Comparison of ENCODE assay signal across 21 cellular contexts in the genomic region with DNA sequence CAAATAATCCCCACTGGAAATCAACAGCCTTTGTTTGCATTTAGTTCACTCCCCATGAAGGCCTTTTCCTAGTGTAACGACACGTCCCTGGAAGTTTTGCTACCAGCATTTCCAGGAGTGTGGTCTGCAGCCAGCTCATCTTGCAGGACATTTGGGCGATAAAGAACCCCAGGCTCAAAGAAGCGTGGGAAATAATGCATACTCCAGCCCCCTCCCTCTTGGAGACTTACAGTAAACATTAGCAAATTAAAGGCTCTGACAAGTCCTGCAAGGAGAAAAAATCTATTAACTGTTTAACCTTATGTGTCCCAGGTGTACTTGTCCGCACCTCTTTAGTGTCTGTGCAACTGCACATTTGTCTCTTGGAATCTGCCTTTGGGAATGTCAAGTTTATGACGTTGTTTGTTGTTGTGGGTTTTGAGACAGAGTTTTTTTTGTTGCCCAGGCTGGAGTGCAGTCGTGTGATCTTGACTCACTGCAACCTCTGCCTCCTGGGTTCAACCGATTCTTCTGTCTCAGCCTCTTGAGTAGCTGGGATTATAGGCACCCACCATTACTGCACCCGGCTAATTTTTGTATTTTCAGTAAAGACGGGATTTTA.
A peak's percentile ranks its signal among the peaks of the same experiment; 100 is the strongest.
DNase-seq lines count a peak whose midpoint lies in the region; ATAC-seq, FAIRE-seq and TF ChIP-seq lines count a peak whose summit lies in the region.
"Had no signal": no experiment of that assay in that cellular context is flagged by ENCODE, and none has a peak within 500 bp of the region (broad histone marks: within the 10 kb centered on the region; RNA-seq: fewer than 3 reads in every experiment).

No MANE protein-coding gene starts in this region.

- no peak for ATAC-seq in K562
- ATAC-seq: GM23338 had no signal

- no peaks in the 10 kb centered on the region for H3K9me1 ChIP-seq in K562 (ENCODE audit: control insufficient read depth, insufficient read depth, low read length)

- H3K36me3 ChIP-seq in HEK293 (ENCODE audit: control insufficient read depth in 2 of 2, insufficient read depth in 1 of 2, low read length in 2 of 2), result peaks cover 3 to 77% of the 10 kb centered on the region in 2 experiments; a peak in 2 of 3 replicates
- H3K36me3 ChIP-seq in K562 (ENCODE audit: control insufficient read depth, insufficient read depth, low read length), result peaks cover 81% of the 10 kb centered on the region; the same call in 2 of the 3 replicates
- peaks cover 37 to 50% of the 10 kb centered on the region in 2 donors for H3K36me3 ChIP-seq in thyroid gland
- H3K36me3 ChIP-seq in tibial nerve, result peaks cover 0 to 85% (median 11%) of the 10 kb centered on the region in 3 donors

- no peaks in the 10 kb centered on the region for H3K79me2 ChIP-seq in K562 (ENCODE audit: control insufficient read depth, insufficient read depth, low read length)

- peak overlapping the region; percentile 83 to 96 (median 90) for H3K27ac Mint-ChIP-seq in nephron
- H3K27ac Mint-ChIP-seq: GM23338 had no signal

- TF ChIP-seq POLR2A in K562 (conservative IDR thresholded peaks at IDR 0.05), result no peak
- no peak for TF ChIP-seq POLR2A in thyroid gland (IDR thresholded peaks at IDR 0.05)
- TF ChIP-seq POLR2A in tibial nerve (IDR thresholded peaks at IDR 0.05), result no peak

- TF ChIP-seq CTCF in HEK293 (tag by site-specific recombination; IDR thresholded peaks at IDR 0.05), result no peak
- no peak for TF ChIP-seq CTCF in K562 (IDR thresholded peaks at IDR 0.05 in 2 of 3, conservative IDR thresholded peaks at IDR 0.05 in 1 of 3; ENCODE audit: insufficient read depth in 2 of 3, low read depth in 1 of 3, low read length in 3 of 3)
- no peak for TF ChIP-seq CTCF in nephron (IDR thresholded peaks at IDR 0.05; ENCODE audit: unreplicated experiment in 3 of 3)
- TF ChIP-seq CTCF in thyroid gland (IDR thresholded peaks at IDR 0.05), result no peak
- TF ChIP-seq CTCF in tibial nerve (IDR thresholded peaks at IDR 0.05), result no peak

- TF ChIP-seq EP300 in K562 (IDR thresholded peaks at IDR 0.05; ENCODE audit: low read length) (no peak), tibial nerve (IDR thresholded peaks at IDR 0.05) (no peak)

- H3K27ac ChIP-seq in HEK293 (ENCODE audit: extremely low read depth, low read depth, low read length) (no peak overlapping the region), K562 (ENCODE audit: extremely low read depth, low read depth, low read length) (no peak overlapping the region), thyroid gland (peak overlapping the region; percentile 67 to 92 (median 79)), tibial nerve (no peak overlapping the region)
- H3K27ac ChIP-seq: BLaER1 had no signal

- peaks cover 71% of the 10 kb centered on the region for H3K36me3 Mint-ChIP-seq in nephron (ENCODE audit: low read depth)

- H3K27me3 Mint-ChIP-seq in nephron (ENCODE audit: low read depth), result no peaks in the 10 kb centered on the region
- H3K27me3 Mint-ChIP-seq: CD4-positive, alpha-beta memory T cell had no signal

- no TSS peak for BruUV-seq in K562 (replicated peaks; lab: Mats Ljungman, UMichigan)

- H3K4me1 ChIP-seq in HEK293 (ENCODE audit: control insufficient read depth, insufficient read depth, low read length), result no peaks in the 10 kb centered on the region
- peaks cover 0 to 3% of the 10 kb centered on the region in 2 experiments; a peak in 1 of 5 replicates for H3K4me1 ChIP-seq in K562 (replicated peaks in 1 of 2; ENCODE audit: control insufficient read depth in 2 of 2, insufficient read depth in 2 of 2, low read length in 2 of 2)
- peaks cover 18 to 22% of the 10 kb centered on the region in 2 donors for H3K4me1 ChIP-seq in thyroid gland
- H3K4me1 ChIP-seq in tibial nerve, result peaks cover 0 to 7% (median 0%) of the 10 kb centered on the region in 4 donors

- no peak overlapping the region for H3K4me3 ChIP-seq in HEK293 (ENCODE audit: low read depth, low read length)
- no peak overlapping the region for H3K4me3 ChIP-seq in K562
- no peak overlapping the region for H3K4me3 ChIP-seq in thyroid gland (replicated peaks in 1 of 3)
- no peak overlapping the region for H3K4me3 ChIP-seq in tibial nerve
- H3K4me3 ChIP-seq: BLaER1, GM23338 had no signal

- no peak overlapping the region for H3K9ac ChIP-seq in K562 (ENCODE audit: insufficient read depth in 1 of 2, low read depth in 2 of 2, low read length in 2 of 2)
- H3K9ac ChIP-seq: BLaER1, SK-N-SH had no signal

- no peaks in the 10 kb centered on the region for H3K9me3 Mint-ChIP-seq in nephron
- H3K9me3 Mint-ChIP-seq: CD4-positive, alpha-beta memory T cell had no signal

- CTCF ChIA-PET in HEK293 (lab: Yijun Ruan, JAX) (interaction anchor here (0.7 to 1.7 kb wide), 3 partner anchors 50 to 206 kb away, joined by 3 read pairs; no protein-coding TSS in a partner anchor), K562 (lab: Yijun Ruan, JAX; ENCODE audit: low intra/inter-chr PET ratio) (no interaction called here)

- no peak overlapping the region for H2AFZ ChIP-seq in K562 (ENCODE audit: low read depth, low read length)
- H2AFZ ChIP-seq: GM23338 had no signal

- in situ Hi-C loops in K562 (cut with MboI), result no loop called here

- H4K20me1 ChIP-seq in K562 (replicated peaks; ENCODE audit: control insufficient read depth, insufficient read depth, low read length), result no peaks in the 10 kb centered on the region
- H4K20me1 ChIP-seq: BLaER1 had no signal

- 82% methylated on average over 10 of the region's 10 CpGs for WGBS in K562 (ENCODE audit: insufficient coverage, low coverage, missing lambda C conversion rate)
- WGBS in thyroid gland, 2 donors, result 68 to 74% methylated on average over 10 of the region's 10 CpGs
- whole genome bisulfite sequencing in tibial nerve, 2 donors, result 85 to 86% methylated on average over 10 of the region's 10 CpGs

- H3K4me1 Mint-ChIP-seq in nephron, result peaks cover 10% of the 10 kb centered on the region

- FAIRE-seq in K562 (lab: Jason Lieb, UNC), result no peak

- H3K9me3 ChIP-seq in HEK293 (ENCODE audit: control insufficient read depth, insufficient read depth, low read depth, low read length) (no peaks in the 10 kb centered on the region), K562 (replicated peaks; ENCODE audit: control insufficient read depth, insufficient read depth, low read depth, low read length) (peaks cover 7% of the 10 kb centered on the region), thyroid gland (no peaks in the 10 kb centered on the region), tibial nerve (peaks cover 0 to 10% (median 2%) of the 10 kb centered on the region in 4 donors)
- H3K9me3 ChIP-seq: SK-N-SH had no signal

- DNase-seq in K562 (ENCODE audit: extremely low read depth in 1 of 4, low spot score in 3 of 4) (no peak), thyroid gland (no peak), HK-2 (ENCODE audit: unreplicated experiment) (no peak), NCI-H2227 treated with DMSO at 0.1 percent for 48 hours (lab: John Stamatoyannopoulos, UW) (no peak), tibial nerve (ENCODE audit: low spot score in 2 of 2) (no peak)
- DNase-seq: Calu3; CD4-positive, alpha-beta memory T cell; GF-D8; KBM-7; NCI-H1105; NCI-H1694; NCI-H2081 treated with DMSO at 0.1 percent for 48 hours; NCI-H510A; NCI-H748 treated with DMSO at 0.1 percent for 48 hours; NK-92 treated with Interleukin-12 subunit alpha and Interleukin-12 subunit beta, amount 100 ng/mL, for 24 hours; Right ventricle myocardium superior; SK-N-SH had no signal

- H3K4me2 ChIP-seq in K562 (ENCODE audit: insufficient read depth, low read length), result no peak overlapping the region
- H3K4me2 ChIP-seq: BLaER1, GM23338, SK-N-SH had no signal

- no peaks in the 10 kb centered on the region for H3K27me3 ChIP-seq in K562 (ENCODE audit: control insufficient read depth in 2 of 2, insufficient read depth in 2 of 2, low read length in 2 of 2)
- H3K27me3 ChIP-seq in thyroid gland, result no peaks in the 10 kb centered on the region
- no peaks in the 10 kb centered on the region for H3K27me3 ChIP-seq in tibial nerve
- H3K27me3 ChIP-seq: BLaER1 had no signal

- TF ChIP-seq RAD21 in K562 (CRISPR knock-in tag; conservative IDR thresholded peaks at IDR 0.05 in 1 of 2, IDR thresholded peaks at IDR 0.05 in 1 of 2), result no peak

- intact Hi-C loops in K562 (cut with micrococcal nuclease) (no loop called here), thyroid gland (cut with DNase I) (loop anchor here (10.0 kb wide), 1 partner anchor 46 kb away; no protein-coding TSS in a partner anchor)

- POLR2A ChIA-PET in HEK293 (lab: Yijun Ruan, JAX), result no interaction called here
- POLR2A ChIA-PET in K562 (lab: Yijun Ruan, JAX), result interaction anchor here (1.5 kb wide), 1 partner anchor 8 kb away, joined by 9 read pairs; no protein-coding TSS in a partner anchor

- H3K4me3 Mint-ChIP-seq in nephron, result no peak overlapping the region
- H3K4me3 Mint-ChIP-seq: CD4-positive, alpha-beta memory T cell; GM23338 had no signal

TF ChIP-seq in HEK293, 187 proteins besides CTCF, POLR2A, EP300 and RAD21:
- TF ChIP-seq ZNF791 (tag by site-specific recombination; IDR thresholded peaks at IDR 0.05), result no peak
- TF ChIP-seq ZNF488 (tag by site-specific recombination; IDR thresholded peaks at IDR 0.05), result no peak
- TF ChIP-seq ZBTB17 (tag by site-specific recombination; IDR thresholded peaks at IDR 0.05), result no peak
- peak; percentile 98 for TF ChIP-seq ZNF239 (tag by site-specific recombination; IDR thresholded peaks at IDR 0.05)
TF ChIP-seq in HEK293: peak in this region for 1.

TF ChIP-seq in K562, 482 proteins besides CTCF, POLR2A, EP300 and RAD21 (continues in another document):
- TF ChIP-seq BHLHE40 (IDR thresholded peaks at IDR 0.05; ENCODE audit: low read length) (no peak), ZNF280A (IDR thresholded peaks at IDR 0.05; ENCODE audit: low read depth, partially characterized antibody) (no peak), RBM25 (IDR thresholded peaks at IDR 0.05; ENCODE audit: low read depth, low read length, severe bottlenecking) (peak; percentile 84), ZKSCAN3 (CRISPR knock-in tag; IDR thresholded peaks at IDR 0.05) (no peak), SREBF2 (CRISPR knock-in tag; IDR thresholded peaks at IDR 0.05) (no peak), ZNF23 (CRISPR knock-in tag; IDR thresholded peaks at IDR 0.05) (no peak), BRD9 (IDR thresholded peaks at IDR 0.05; ENCODE audit: low read depth, partially characterized antibody) (no peak), NEUROD1 (IDR thresholded peaks at IDR 0.05; ENCODE audit: borderline replicate concordance, low read depth, low read length, partially characterized antibody) (no peak)

Comparison
In these comparisons a context has a peak if more than half of its experiments do, and no peak if none do; other contexts are left out.
1. H3K27ac ChIP-seq: peak in thyroid gland (3 of 3); none in HEK293 (single experiment), K562 (single experiment) and tibial nerve (0 of 4).
2. Of the 44 proteins assayed by ChIP-seq in both K562 and HEK293: peak only in K562: none; only in HEK293: none; in both: ZNF239; in neither: 43.